9 cellular contexts compared by ENCODE assay signal in genomic region chr4:81214518-81215218, GRCh38. TPM values are rescaled to one million over a fixed set of nuclear protein-coding genes. Genes with fewer than 3 reads are reported as not detected.
DNase-seq lines count a peak whose midpoint lies in the region; ATAC-seq and TF ChIP-seq lines count a peak whose summit lies in the region.
"Had no signal": no experiment of that assay in that cellular context is flagged by ENCODE, and none has a peak within 500 bp of the region (broad histone marks: within the 10 kb centered on the region; RNA-seq: fewer than 3 reads in every experiment).

No MANE protein-coding gene starts in this region.

- H3K9me3 ChIP-seq in left ventricle myocardium inferior (replicated peaks), result peaks cover 12% of the 10 kb centered on the region

- H3K27ac Mint-ChIP-seq in activated CD4-positive, alpha-beta memory T cell treated with anti-CD3 and anti-CD28 coated beads for 36 hours, result no peak overlapping the region
- H3K27ac Mint-ChIP-seq in CD14-positive monocyte, result no peak overlapping the region

- peaks cover 1% of the 10 kb centered on the region for H3K9me3 Mint-ChIP-seq in activated CD4-positive, alpha-beta memory T cell treated with anti-CD3 and anti-CD28 coated beads for 36 hours
- peaks cover 0 to 10% (median 5%) of the 10 kb centered on the region in 7 donors for H3K9me3 Mint-ChIP-seq in CD14-positive monocyte

- peak overlapping the region; percentile 52 for H3K4me3 Mint-ChIP-seq in activated CD4-positive, alpha-beta memory T cell treated with anti-CD3 and anti-CD28 coated beads for 36 hours
- peak overlapping the region in 1 of 2 donors; percentile 90 for H3K4me3 Mint-ChIP-seq in CD14-positive monocyte

- CTCF ChIA-PET in activated CD4-positive, alpha-beta memory T cell treated with anti-CD3 and anti-CD28 coated beads for 36 hours (lab: Charles Lee), result no interaction called here

- H3K27me3 Mint-ChIP-seq in activated CD4-positive, alpha-beta memory T cell treated with anti-CD3 and anti-CD28 coated beads for 36 hours, result peaks cover 22% of the 10 kb centered on the region
- peaks cover 17 to 41% (median 23%) of the 10 kb centered on the region in 3 donors for H3K27me3 Mint-ChIP-seq in CD14-positive monocyte (ENCODE audit: low read depth in 3 of 3)

- DNase-seq in NCI-H1694 treated with DMSO at 0.1 percent for 48 hours (lab: John Stamatoyannopoulos, UW) (peak; percentile 7), NCI-H1694 (lab: John Stamatoyannopoulos, UW) (no peak), left ventricle myocardium inferior (no peak), sciatic nerve (ENCODE audit: low spot score) (no peak), CD14-positive monocyte (ENCODE audit: low spot score) (no peak)
- no peak for DNase-seq in activated CD4-positive, alpha-beta memory T cell treated with anti-CD3 and anti-CD28 coated beads for 36 hours

- H3K36me3 Mint-ChIP-seq in activated CD4-positive, alpha-beta memory T cell treated with anti-CD3 and anti-CD28 coated beads for 36 hours, result no peaks in the 10 kb centered on the region
- no peaks in the 10 kb centered on the region for H3K36me3 Mint-ChIP-seq in CD14-positive monocyte

- no peak overlapping the region for H3K27ac ChIP-seq in left ventricle myocardium inferior (replicated peaks)
- H3K27ac ChIP-seq: BLaER1 treated with 17β-estradiol and CSF1 and Interleukin-3, amounts not matched to agents 10 nM and 100 nM had no signal

- H3K4me1 ChIP-seq in left ventricle myocardium inferior, result peaks cover 14% of the 10 kb centered on the region
- H3K4me1 ChIP-seq: BLaER1 treated with 17β-estradiol and CSF1 and Interleukin-3, amounts not matched to agents 10 nM and 100 nM had no signal

- H3K4me1 Mint-ChIP-seq in activated CD4-positive, alpha-beta memory T cell treated with anti-CD3 and anti-CD28 coated beads for 36 hours (ENCODE audit: low read depth), result peaks cover 12% of the 10 kb centered on the region
- peaks cover 11% of the 10 kb centered on the region for H3K4me1 Mint-ChIP-seq in CD14-positive monocyte

- ATAC-seq in sciatic nerve (peak; percentile 50), HG02970 (IDR thresholded peaks at IDR 0.05; ENCODE audit: low FRiP score, unreplicated experiment) (no peak), GM18861 (IDR thresholded peaks at IDR 0.05; ENCODE audit: unreplicated experiment) (no peak)

- intact Hi-C loops in activated CD4-positive, alpha-beta memory T cell treated with anti-CD3 and anti-CD28 coated beads for 36 hours (cut with micrococcal nuclease), result no loop called here
- intact Hi-C loops in left ventricle myocardium inferior (cut with micrococcal nuclease), result no loop called here
- intact Hi-C loops in sciatic nerve (cut with DNase I), result loop anchor here (5.0 kb wide), 1 partner anchor 1072 kb away; no protein-coding TSS in a partner anchor
- intact Hi-C loops in CD14-positive monocyte (cut with micrococcal nuclease), result no loop called here

- H3K36me3 ChIP-seq in left ventricle myocardium inferior, result no peaks in the 10 kb centered on the region
- H3K36me3 ChIP-seq: BLaER1 treated with 17β-estradiol and CSF1 and Interleukin-3, amounts not matched to agents 10 nM and 100 nM had no signal

- peaks cover 81% of the 10 kb centered on the region for H3K27me3 ChIP-seq in left ventricle myocardium inferior (ENCODE audit: low read depth)
- H3K27me3 ChIP-seq: BLaER1 treated with 17β-estradiol and CSF1 and Interleukin-3, amounts not matched to agents 10 nM and 100 nM had no signal

- POLR2A ChIA-PET in activated CD4-positive, alpha-beta memory T cell treated with anti-CD3 and anti-CD28 coated beads for 36 hours (lab: Charles Lee), result no interaction called here

- TF ChIP-seq CTCF in left ventricle myocardium inferior (IDR thresholded peaks at IDR 0.05; ENCODE audit: borderline replicate concordance) (no peak), CD14-positive monocyte (IDR thresholded peaks at IDR 0.05) (no peak)

- H3K4me3 ChIP-seq in left ventricle myocardium inferior, result peak overlapping the region; percentile 56
- H3K4me3 ChIP-seq: BLaER1 treated with 17β-estradiol and CSF1 and Interleukin-3, amounts not matched to agents 10 nM and 100 nM had no signal

RNA-seq across cellular contexts. Expression of gene PRKG2, which starts 0.4 kb away (rescaled TPM):
- total RNA-seq in activated CD4-positive, alpha-beta memory T cell treated with anti-CD3 and anti-CD28 coated beads for 36 hours, result under 1 TPM; 0.10 to 0.24 TPM
- 0.74 TPM for total RNA-seq in left ventricle myocardium inferior
- 3.2 TPM for total RNA-seq in sciatic nerve
- polyA plus RNA-seq in CD14-positive monocyte, result under 1 TPM in 1 of 2 donors, not detected in 1; 0.10 TPM
